In the genomic region with DNA sequence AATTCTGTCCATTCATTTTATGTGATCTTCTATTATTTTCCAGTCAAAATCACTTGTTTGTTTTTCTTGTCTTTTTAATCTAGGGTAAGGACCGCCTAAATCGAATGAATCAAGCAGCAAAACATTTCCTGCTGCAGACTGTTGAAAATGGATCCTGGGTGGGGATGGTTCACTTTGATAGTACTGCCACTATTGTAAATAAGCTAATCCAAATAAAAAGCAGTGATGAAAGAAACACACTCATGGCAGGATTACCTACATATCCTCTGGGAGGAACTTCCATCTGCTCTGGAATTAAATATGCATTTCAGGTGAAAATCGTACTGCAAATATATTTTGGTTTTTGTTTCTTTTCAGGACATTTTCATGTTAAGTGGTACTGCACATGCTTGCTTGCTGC, we compare ENCODE assay signal across 14 cellular contexts. TPM values are rescaled to one million over a fixed set of nuclear protein-coding genes. Genes with fewer than 3 reads are reported as not detected.
DNase-seq lines count a peak whose midpoint lies in the region; ATAC-seq and TF ChIP-seq lines count a peak whose summit lies in the region.
"Had no signal": no experiment of that assay in that cellular context is flagged by ENCODE, and none has a peak within 500 bp of the region (broad histone marks: within the 10 kb centered on the region; RNA-seq: fewer than 3 reads in every experiment).

No MANE protein-coding gene starts in this region.

- ATAC-seq in RWPE2 (ENCODE audit: low read depth) = no peak; the same call in 2 of the 3 replicates
- peak; percentile 30 for ATAC-seq in left colon
- ATAC-seq in natural killer cell = no peak
- no peak for ATAC-seq in GM21360 (IDR thresholded peaks at IDR 0.05; ENCODE audit: unreplicated experiment)
- ATAC-seq: GM23338 had no signal

- H3K27me3 Mint-ChIP-seq in natural killer cell (ENCODE audit: low read depth in 2 of 2) = peaks cover 17% of the 10 kb centered on the region in 2 donors

- no peaks in the 10 kb centered on the region for H3K27me3 ChIP-seq in RWPE2 (ENCODE audit: insufficient read depth, poor library complexity, severe bottlenecking)

- no peaks in the 10 kb centered on the region for H3K4me1 Mint-ChIP-seq in natural killer cell
- H3K4me1 Mint-ChIP-seq: GM23338 had no signal

- TF ChIP-seq CTCF in RWPE2 (IDR thresholded peaks at IDR 0.05; ENCODE audit: poor library complexity, severe bottlenecking) (no peak), natural killer cell (IDR thresholded peaks at IDR 0.05) (no peak)

- H3K4me1 ChIP-seq in RWPE2 (ENCODE audit: insufficient read depth, poor library complexity, severe bottlenecking) = peaks cover 9% of the 10 kb centered on the region

- H3K9me3 Mint-ChIP-seq in natural killer cell = no peaks in the 10 kb centered on the region
- H3K9me3 Mint-ChIP-seq: CD4-positive, alpha-beta T cell; GM23338 had no signal

- intact Hi-C loops in left colon (cut with DNase I, micrococcal nuclease) (no loop called here), natural killer cell (cut with micrococcal nuclease) (no loop called here)

- H3K36me3 Mint-ChIP-seq in natural killer cell = no peaks in the 10 kb centered on the region

- H3K27ac ChIP-seq in RWPE2 (ENCODE audit: poor library complexity, severe bottlenecking) (peak overlapping the region; percentile 26), epithelial cell of prostate (peak overlapping the region; percentile 38)
- H3K27ac ChIP-seq: C4-2B had no signal

- peak; percentile 11 for DNase-seq in NCI-H748 (lab: John Stamatoyannopoulos, UW; ENCODE audit: unreplicated experiment)
- DNase-seq in RWPE2 (ENCODE audit: low spot score) = no peak
- no peak for DNase-seq in epithelial cell of prostate (ENCODE audit: low read depth, low spot score)
- no peak for DNase-seq in left colon
- DNase-seq in dedifferentiated amniotic fluid mesenchymal stem cell (ENCODE audit: extremely low spot score) = no peak
- DNase-seq in natural killer cell = no peak
- DNase-seq: AML-193; Calu3; CD4-positive, alpha-beta T cell; HCEC 1CT had no signal

- no peak overlapping the region for H3K4me3 Mint-ChIP-seq in natural killer cell
- H3K4me3 Mint-ChIP-seq: CD4-positive, alpha-beta T cell; GM23338 had no signal

- no peak overlapping the region for H3K4me3 ChIP-seq in RWPE2 (ENCODE audit: severe bottlenecking)
- H3K4me3 ChIP-seq: GM23338 had no signal

- no peaks in the 10 kb centered on the region for H3K9me3 ChIP-seq in RWPE2 (ENCODE audit: severe bottlenecking)

- no peak overlapping the region for H3K27ac Mint-ChIP-seq in natural killer cell
- H3K27ac Mint-ChIP-seq: CD4-positive, alpha-beta T cell; GM23338 had no signal

- no peaks in the 10 kb centered on the region for H3K36me3 ChIP-seq in RWPE2 (ENCODE audit: low read depth)

RNA-seq across cellular contexts. Expression of gene CLCA4, which starts 20.5 kb away (rescaled TPM):
- total RNA-seq in left colon = 1,000 to 10,000 TPM; 1,175 to 1,664 TPM
- total RNA-seq in natural killer cell = not detected
- total RNA-seq: Calu3; CD4-positive, alpha-beta T cell; GM23338; HT1080 had no signal

Comparison
In these comparisons a context has a peak if more than half of its experiments do, and no peak if none do; other contexts are left out.
1. RNA of gene CLCA4, which starts 20.5 kb away (total RNA-seq): 1,175 to 1,664 TPM in left colon; not detected in natural killer cell; every median in the first group is over 1,000 times any median in the second.